ENCODE assay signal across 13 cellular contexts in genomic region chr1:201912832-201913231, GRCh38. TPM values are rescaled to one million over a fixed set of nuclear protein-coding genes. Genes with fewer than 3 reads are reported as not detected.
DNase-seq lines count a peak whose midpoint lies in the region; ATAC-seq and TF ChIP-seq lines count a peak whose summit lies in the region.
"Had no signal": no experiment of that assay in that cellular context is flagged by ENCODE, and none has a peak within 500 bp of the region (broad histone marks: within the 10 kb centered on the region; RNA-seq: fewer than 3 reads in every experiment).

No MANE protein-coding gene starts in this region.

- no peak overlapping the region for H3K4me2 ChIP-seq in mesenchymal stem cell (ENCODE audit: low read length, poor library complexity, severe bottlenecking)

- H2AK5ac ChIP-seq in mesenchymal stem cell (ENCODE audit: low read length, severe bottlenecking): no peak overlapping the region

- no peak overlapping the region for H2BK5ac ChIP-seq in mesenchymal stem cell (ENCODE audit: low read depth, low read length, poor library complexity, severe bottlenecking)

- H3K14ac ChIP-seq in mesenchymal stem cell (ENCODE audit: low read length in 2 of 2): no peak overlapping the region

- H3K36me3 ChIP-seq in H7 (replicated peaks; ENCODE audit: control insufficient read depth, insufficient read depth, low read length): no peaks in the 10 kb centered on the region
- H3K36me3 ChIP-seq in duodenal mucosa (ENCODE audit: control insufficient read depth in 1 of 2, insufficient read depth in 2 of 2, low read length in 2 of 2): no peaks in the 10 kb centered on the region
- H3K36me3 ChIP-seq in mesenchymal stem cell (ENCODE audit: control insufficient read depth in 1 of 2, insufficient read depth in 2 of 2, low read depth in 1 of 2, low read length in 2 of 2): no peaks in the 10 kb centered on the region
- no peaks in the 10 kb centered on the region for H3K36me3 ChIP-seq in stomach
- H3K36me3 ChIP-seq in MG63: no peaks in the 10 kb centered on the region

- H3K9ac ChIP-seq in duodenal mucosa (ENCODE audit: low read depth in 1 of 2, low read length in 2 of 2) (no peak overlapping the region), mesenchymal stem cell (ENCODE audit: low read length) (peak overlapping the region; percentile 44)

- H4K91ac ChIP-seq in mesenchymal stem cell (ENCODE audit: low read length): peak overlapping the region; percentile 15

- H3K18ac ChIP-seq in mesenchymal stem cell (ENCODE audit: low read depth in 1 of 2, low read length in 2 of 2): no peak overlapping the region

- H3K4me1 ChIP-seq in duodenal mucosa (ENCODE audit: control insufficient read depth in 1 of 2, insufficient read depth in 2 of 2, low read length in 2 of 2) (no peaks in the 10 kb centered on the region), mesenchymal stem cell (ENCODE audit: control insufficient read depth, insufficient read depth, low read depth, low read length) (peaks cover 25% of the 10 kb centered on the region), stomach (peaks cover 10 to 86% (median 51%) of the 10 kb centered on the region in 4 donors)

- TF ChIP-seq CTCF in stomach (IDR thresholded peaks at IDR 0.05): no peak

- no peak overlapping the region for H2BK15ac ChIP-seq in mesenchymal stem cell (ENCODE audit: low read depth, poor library complexity, severe bottlenecking)

- H3K4ac ChIP-seq in mesenchymal stem cell (ENCODE audit: low read depth in 1 of 2, low read length in 2 of 2): peak overlapping the region in 1 of 2 experiments; percentile 4

- H3K9me3 ChIP-seq in duodenal mucosa (ENCODE audit: control insufficient read depth in 1 of 2, low read length in 2 of 2) (no peaks in the 10 kb centered on the region), mesenchymal stem cell (ENCODE audit: control insufficient read depth, low read length) (no peaks in the 10 kb centered on the region), stomach (no peaks in the 10 kb centered on the region), MG63 (no peaks in the 10 kb centered on the region)

- H2BK12ac ChIP-seq in mesenchymal stem cell (ENCODE audit: low read length in 2 of 2): peak overlapping the region in 1 of 2 experiments; percentile 82

- no peak overlapping the region for H2BK120ac ChIP-seq in mesenchymal stem cell (ENCODE audit: low read depth, low read length)

- no peak for TF ChIP-seq POLR2A in stomach (IDR thresholded peaks at IDR 0.05)

- peak; percentile 32 for DNase-seq in H7
- DNase-seq in mesenchymal stem cell: peak; percentile 56
- no peak for DNase-seq in stomach
- no peak for DNase-seq in AML-193 (lab: John Stamatoyannopoulos, UW)
- no peak for DNase-seq in MG63
- DNase-seq in HPDE6-E6E7 (ENCODE audit: extremely low spot score): no peak
- DNase-seq: activated effector memory CD4-positive, alpha-beta T cell treated with Interleukin-2 at 50 U/mL for 16 hours; glutamatergic neuron; MM.1S; NCI-H2081 had no signal

- no peaks in the 10 kb centered on the region for H3K79me1 ChIP-seq in mesenchymal stem cell (replicated peaks; ENCODE audit: low read length, poor library complexity, severe bottlenecking)

- intact Hi-C loops in stomach (cut with DNase I; ENCODE audit: low total_unique reads): no loop called here

- no peak overlapping the region for H4K8ac ChIP-seq in mesenchymal stem cell (ENCODE audit: low read length)

- H3K23ac ChIP-seq in mesenchymal stem cell (ENCODE audit: low read length in 2 of 2): no peak overlapping the region

- H3K4me3 ChIP-seq in H7 (ENCODE audit: insufficient read depth, low read depth, low read length): no peak overlapping the region
- H3K4me3 ChIP-seq in duodenal mucosa (ENCODE audit: low read depth in 1 of 2, low read length in 2 of 2): no peak overlapping the region
- no peak overlapping the region for H3K4me3 ChIP-seq in mesenchymal stem cell (ENCODE audit: insufficient read depth in 1 of 2, low read depth in 1 of 2, low read length in 2 of 2)
- no peak overlapping the region for H3K4me3 ChIP-seq in stomach
- H3K4me3 ChIP-seq in MG63: no peak overlapping the region

- 49% methylated on average over 5 of the region's 5 CpGs for WGBS in mesenchymal stem cell
- 47 to 60% (median 51%) methylated on average over 5 of the region's 5 CpGs for WGBS in stomach, 5 donors

- H3K27me3 ChIP-seq in H7 (ENCODE audit: control insufficient read depth, insufficient read depth, low read length): 0 out of 2 replicates have a peak, but pooled peaks cover 2% of the 10 kb centered on the region
- H3K27me3 ChIP-seq in duodenal mucosa (ENCODE audit: control insufficient read depth in 1 of 2, insufficient read depth in 2 of 2, low read length in 2 of 2): no peaks in the 10 kb centered on the region
- no peaks in the 10 kb centered on the region for H3K27me3 ChIP-seq in mesenchymal stem cell (ENCODE audit: control insufficient read depth in 1 of 2, insufficient read depth in 1 of 2, low read length in 2 of 2)
- H3K27me3 ChIP-seq in stomach: no peaks in the 10 kb centered on the region
- H3K27me3 ChIP-seq in MG63: no peaks in the 10 kb centered on the region

- TF ChIP-seq EP300 in stomach (IDR thresholded peaks at IDR 0.05): no peak

- H3K27ac ChIP-seq in duodenal mucosa (ENCODE audit: low read depth, low read length) (peak overlapping the region; percentile 23), mesenchymal stem cell (ENCODE audit: low read length, poor library complexity, severe bottlenecking) (no peak overlapping the region), stomach (peak overlapping the region in 4 of 5 donors; percentile 81 to 90 (median 86))
- H3K27ac ChIP-seq: VCaP had no signal

- H2AFZ ChIP-seq in mesenchymal stem cell (ENCODE audit: low read depth, low read length): no peak overlapping the region

- no peak for ATAC-seq in HG02642 (IDR thresholded peaks at IDR 0.05; ENCODE audit: poor library complexity, unreplicated experiment)

RNA-seq across cellular contexts. Expression of gene SHISA4, which starts 24.1 kb away (rescaled TPM):
- total RNA-seq in H7 (2014; rRNA removed; shearing (Covaris generic)): 3.7 and 6.1 TPM in 2 replicates
- 32.9 TPM for polyA plus RNA-seq in mesenchymal stem cell (2013, experiment 1 of 2)
- polyA plus RNA-seq in mesenchymal stem cell (2013, experiment 2 of 2): 33.3 TPM
- 10 to 100 TPM in 3 of 5 donors, 1 to 10 TPM in 1, under 1 TPM in 1; 0.87 to 33.3 (median 10.3) TPM for total RNA-seq in stomach
- 10 to 100 TPM; 14.1 to 18.3 (median 14.6) TPM for polyA plus RNA-seq in stomach
- total RNA-seq in MG63 (2014; rRNA removed; shearing (Covaris generic); ENCODE audit: low replicate concordance): 13.6 and 28.8 TPM in 2 replicates

RNA-seq across cellular contexts. Expression of gene LMOD1, which starts 33.5 kb away (rescaled TPM):
- 0.42 and 0.48 TPM in 2 replicates for total RNA-seq in H7 (2014; rRNA removed; shearing (Covaris generic))
- 10.1 TPM for polyA plus RNA-seq in mesenchymal stem cell (2013, experiment 1 of 2)
- polyA plus RNA-seq in mesenchymal stem cell (2013, experiment 2 of 2): 9.6 TPM
- 100 to 1,000 TPM in 3 of 5 donors, 10 to 100 TPM in 2; 27.5 to 420 (median 102) TPM for total RNA-seq in stomach
- 100 to 1,000 TPM in 1 of 3 donors, 10 to 100 TPM in 2; 19.6 to 117 (median 22.9) TPM for polyA plus RNA-seq in stomach
- 0.03 TPM in 1 of 2 replicates, not detected in the other for total RNA-seq in MG63 (2014; rRNA removed; shearing (Covaris generic); ENCODE audit: low replicate concordance)

RNA-seq across cellular contexts. Expression of gene TIMM17A, which starts 42.5 kb away (rescaled TPM):
- total RNA-seq in H7 (2014; rRNA removed; shearing (Covaris generic)): 74.6 and 75.6 TPM in 2 replicates
- 63.8 TPM for polyA plus RNA-seq in mesenchymal stem cell (2013, experiment 1 of 2)
- polyA plus RNA-seq in mesenchymal stem cell (2013, experiment 2 of 2): 69.6 TPM
- total RNA-seq in stomach: 10 to 100 TPM in 2 of 5 donors, 1 to 10 TPM in 3; 3.2 to 47.0 (median 7.1) TPM
- polyA plus RNA-seq in stomach: 10 to 100 TPM; 26.1 to 48.8 (median 37.4) TPM
- 97.0 and 105 TPM in 2 replicates for total RNA-seq in MG63 (2014; rRNA removed; shearing (Covaris generic); ENCODE audit: low replicate concordance)

Comparison
In these comparisons a context has a peak if more than half of its experiments do, and no peak if none do; other contexts are left out.
1. DNase-seq: peak in H7 (single experiment) and mesenchymal stem cell (single experiment); none in stomach (single experiment), AML-193 (0 of 2), MG63 (single experiment) and HPDE6-E6E7 (single experiment).
2. RNA of gene LMOD1, which starts 33.5 kb away (total RNA-seq): 27.5 to 420 TPM in stomach; 0.42 to 0.48 TPM in H7 and 0.03 TPM in MG63; every median in the first group is over 10 times any median in the second.